2 cellular contexts compared by ENCODE assay signal in the genomic region with DNA sequence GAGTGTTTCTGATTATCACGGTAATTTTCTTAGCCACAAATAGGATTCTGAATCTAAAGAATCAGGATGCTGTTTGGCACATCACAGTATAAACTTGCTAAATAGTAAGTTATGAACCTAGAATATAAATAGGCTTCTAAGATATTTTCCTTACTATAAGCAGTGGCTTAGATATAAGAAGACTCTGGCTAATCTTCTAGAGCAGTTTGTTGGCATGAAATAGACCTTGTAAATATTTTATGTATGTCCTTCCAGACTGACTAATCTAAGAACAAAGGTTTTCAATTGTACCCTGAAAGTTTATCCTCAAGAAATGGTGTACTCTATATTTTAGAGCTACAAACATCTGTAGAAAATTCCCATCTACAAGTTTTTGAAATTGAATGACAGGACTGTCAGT.
TF ChIP-seq lines count a peak whose summit lies in the region.

No MANE protein-coding gene starts in this region.

TF ChIP-seq in SK-N-SH, 30 proteins besides CTCF, POLR2A, EP300 and RAD21:
- TF ChIP-seq, protein P1, sequence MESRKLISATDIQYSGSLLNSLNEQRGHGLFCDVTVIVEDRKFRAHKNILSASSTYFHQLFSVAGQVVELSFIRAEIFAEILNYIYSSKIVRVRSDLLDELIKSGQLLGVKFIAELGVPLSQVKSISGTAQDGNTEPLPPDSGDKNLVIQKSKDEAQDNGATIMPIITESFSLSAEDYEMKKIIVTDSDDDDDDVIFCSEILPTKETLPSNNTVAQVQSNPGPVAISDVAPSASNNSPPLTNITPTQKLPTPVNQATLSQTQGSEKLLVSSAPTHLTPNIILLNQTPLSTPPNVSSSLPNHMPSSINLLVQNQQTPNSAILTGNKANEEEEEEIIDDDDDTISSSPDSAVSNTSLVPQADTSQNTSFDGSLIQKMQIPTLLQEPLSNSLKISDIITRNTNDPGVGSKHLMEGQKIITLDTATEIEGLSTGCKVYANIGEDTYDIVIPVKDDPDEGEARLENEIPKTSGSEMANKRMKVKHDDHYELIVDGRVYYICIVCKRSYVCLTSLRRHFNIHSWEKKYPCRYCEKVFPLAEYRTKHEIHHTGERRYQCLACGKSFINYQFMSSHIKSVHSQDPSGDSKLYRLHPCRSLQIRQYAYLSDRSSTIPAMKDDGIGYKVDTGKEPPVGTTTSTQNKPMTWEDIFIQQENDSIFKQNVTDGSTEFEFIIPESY (IDR thresholded peaks at IDR 0.05; ENCODE audit: borderline replicate concordance, low read depth) = no peak
- TF ChIP-seq MEF2A (IDR thresholded peaks at IDR 0.05; ENCODE audit: borderline replicate concordance, low read depth) (no peak), RCOR1 (IDR thresholded peaks at IDR 0.05; ENCODE audit: low read length) (no peak), ELF1 (IDR thresholded peaks at IDR 0.05) (no peak), TEAD4 (IDR thresholded peaks at IDR 0.05; ENCODE audit: borderline replicate concordance, insufficient read depth) (no peak), TCF12 (IDR thresholded peaks at IDR 0.05) (no peak), TAF1 (IDR thresholded peaks at IDR 0.05; ENCODE audit: borderline replicate concordance, low read depth, low read length) (no peak), SMC3 (IDR thresholded peaks at IDR 0.05; ENCODE audit: low read depth, low read length) (no peak), RXRA (IDR thresholded peaks at IDR 0.05; ENCODE audit: borderline replicate concordance, low read depth) (no peak), FOXM1 (IDR thresholded peaks at IDR 0.05; ENCODE audit: low read depth) (no peak), JUND (IDR thresholded peaks at IDR 0.05) (no peak)
- TF ChIP-seq, protein P2, sequence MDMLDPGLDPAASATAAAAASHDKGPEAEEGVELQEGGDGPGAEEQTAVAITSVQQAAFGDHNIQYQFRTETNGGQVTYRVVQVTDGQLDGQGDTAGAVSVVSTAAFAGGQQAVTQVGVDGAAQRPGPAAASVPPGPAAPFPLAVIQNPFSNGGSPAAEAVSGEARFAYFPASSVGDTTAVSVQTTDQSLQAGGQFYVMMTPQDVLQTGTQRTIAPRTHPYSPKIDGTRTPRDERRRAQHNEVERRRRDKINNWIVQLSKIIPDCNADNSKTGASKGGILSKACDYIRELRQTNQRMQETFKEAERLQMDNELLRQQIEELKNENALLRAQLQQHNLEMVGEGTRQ (IDR thresholded peaks at IDR 0.05; ENCODE audit: borderline replicate concordance, low read depth, low read length) = no peak

TF ChIP-seq in SK-N-SH treated with all-trans-retinoic acid at 6 μM for 48 hours, 23 proteins besides CTCF, POLR2A, EP300 and RAD21:
- TF ChIP-seq RARB (CRISPR knock-in tag; IDR thresholded peaks at IDR 0.05) (no peak), ZFP3 (CRISPR knock-in tag; IDR thresholded peaks at IDR 0.05) (no peak), TCF4 (CRISPR knock-in tag; IDR thresholded peaks at IDR 0.05; ENCODE audit: borderline replicate concordance) (no peak), ESRRG (CRISPR knock-in tag; IDR thresholded peaks at IDR 0.05) (no peak), ZC3H10 (CRISPR knock-in tag; IDR thresholded peaks at IDR 0.05) (no peak), ZNF565 (CRISPR knock-in tag; conservative IDR thresholded peaks at IDR 0.05; ENCODE audit: low read depth) (no peak)
- TF ChIP-seq, protein P3, sequence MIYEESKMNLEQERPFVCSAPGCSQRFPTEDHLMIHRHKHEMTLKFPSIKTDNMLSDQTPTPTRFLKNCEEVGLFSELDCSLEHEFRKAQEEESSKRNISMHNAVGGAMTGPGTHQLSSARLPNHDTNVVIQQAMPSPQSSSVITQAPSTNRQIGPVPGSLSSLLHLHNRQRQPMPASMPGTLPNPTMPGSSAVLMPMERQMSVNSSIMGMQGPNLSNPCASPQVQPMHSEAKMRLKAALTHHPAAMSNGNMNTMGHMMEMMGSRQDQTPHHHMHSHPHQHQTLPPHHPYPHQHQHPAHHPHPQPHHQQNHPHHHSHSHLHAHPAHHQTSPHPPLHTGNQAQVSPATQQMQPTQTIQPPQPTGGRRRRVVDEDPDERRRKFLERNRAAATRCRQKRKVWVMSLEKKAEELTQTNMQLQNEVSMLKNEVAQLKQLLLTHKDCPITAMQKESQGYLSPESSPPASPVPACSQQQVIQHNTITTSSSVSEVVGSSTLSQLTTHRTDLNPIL (CRISPR knock-in tag; IDR thresholded peaks at IDR 0.05; ENCODE audit: low read depth) = no peak
- TF ChIP-seq, protein P4, sequence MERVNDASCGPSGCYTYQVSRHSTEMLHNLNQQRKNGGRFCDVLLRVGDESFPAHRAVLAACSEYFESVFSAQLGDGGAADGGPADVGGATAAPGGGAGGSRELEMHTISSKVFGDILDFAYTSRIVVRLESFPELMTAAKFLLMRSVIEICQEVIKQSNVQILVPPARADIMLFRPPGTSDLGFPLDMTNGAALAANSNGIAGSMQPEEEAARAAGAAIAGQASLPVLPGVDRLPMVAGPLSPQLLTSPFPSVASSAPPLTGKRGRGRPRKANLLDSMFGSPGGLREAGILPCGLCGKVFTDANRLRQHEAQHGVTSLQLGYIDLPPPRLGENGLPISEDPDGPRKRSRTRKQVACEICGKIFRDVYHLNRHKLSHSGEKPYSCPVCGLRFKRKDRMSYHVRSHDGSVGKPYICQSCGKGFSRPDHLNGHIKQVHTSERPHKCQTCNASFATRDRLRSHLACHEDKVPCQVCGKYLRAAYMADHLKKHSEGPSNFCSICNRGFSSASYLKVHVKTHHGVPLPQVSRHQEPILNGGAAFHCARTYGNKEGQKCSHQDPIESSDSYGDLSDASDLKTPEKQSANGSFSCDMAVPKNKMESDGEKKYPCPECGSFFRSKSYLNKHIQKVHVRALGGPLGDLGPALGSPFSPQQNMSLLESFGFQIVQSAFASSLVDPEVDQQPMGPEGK (CRISPR knock-in tag; IDR thresholded peaks at IDR 0.05; ENCODE audit: borderline replicate concordance) = no peak
